7 cellular contexts compared by ENCODE assay signal in genomic region chr18:67104700-67105284, GRCh38.
DNase-seq lines count a peak whose midpoint lies in the region; ATAC-seq and TF ChIP-seq lines count a peak whose summit lies in the region.

No MANE protein-coding gene starts in this region.

- H3K9me3 Mint-ChIP-seq in GM23338: no peaks in the 10 kb centered on the region

- no peaks in the 10 kb centered on the region for H3K27me3 Mint-ChIP-seq in GM23338 (ENCODE audit: insufficient read depth, low read depth, poor library complexity)

- H3K4me1 Mint-ChIP-seq in GM23338: no peaks in the 10 kb centered on the region

- no peak overlapping the region for H3K27ac Mint-ChIP-seq in GM23338

- TF ChIP-seq CTCF in GM12873 (IDR thresholded peaks at IDR 0.05; ENCODE audit: insufficient read depth, low read depth, low read length, missing control alignments) (peak; percentile 81), GM23338 (conservative IDR thresholded peaks at IDR 0.05; ENCODE audit: low read depth in 2 of 2) (peak; percentile 87 to 93), KMS-11 (conservative IDR thresholded peaks at IDR 0.05; ENCODE audit: low read depth, low read length) (peak; percentile 85), PC-9 (conservative IDR thresholded peaks at IDR 0.05) (peak; percentile 82), ascending aorta (IDR thresholded peaks at IDR 0.05) (peak in 2 of 3 experiments; percentile 40 to 54)

- H3F3A ChIP-seq in GM23338 (replicated peaks; ENCODE audit: low read depth) (no peaks in the 10 kb centered on the region), PC-9 (ENCODE audit: insufficient read depth, low read depth) (no peaks in the 10 kb centered on the region)

- H3K79me2 ChIP-seq in GM23338 (replicated peaks; ENCODE audit: insufficient read depth) (no peaks in the 10 kb centered on the region), KMS-11 (ENCODE audit: insufficient read depth, low read depth) (no peaks in the 10 kb centered on the region), PC-9 (ENCODE audit: low read depth) (no peaks in the 10 kb centered on the region)

- no peaks in the 10 kb centered on the region for H3K27me3 ChIP-seq in GM23338 (ENCODE audit: insufficient read depth)
- H3K27me3 ChIP-seq in KMS-11 (ENCODE audit: insufficient read depth, low read depth): no peaks in the 10 kb centered on the region
- no peaks in the 10 kb centered on the region for H3K27me3 ChIP-seq in PC-9 (ENCODE audit: insufficient read depth, low read depth)
- no peaks in the 10 kb centered on the region for H3K27me3 ChIP-seq in ascending aorta
- H3K27me3 ChIP-seq in iPS DF 6.9 (ENCODE audit: control insufficient read depth, insufficient read depth, low read length): no peaks in the 10 kb centered on the region

- POLR2A ChIA-PET in PC-9 (lab: Charles Lee; ENCODE audit: unreplicated experiment): interaction anchor here (0.6 kb wide), 1 partner anchor 1573 kb away, joined by 3 read pairs; no protein-coding TSS in a partner anchor

- WGBS in iPS DF 6.9 (ENCODE audit: insufficient coverage, insufficient read length): no CpG with 5 or more reads among the region's 7 CpGs

- H2AFZ ChIP-seq in GM23338 (no peak overlapping the region), KMS-11 (ENCODE audit: low read depth) (no peak overlapping the region), PC-9 (no peak overlapping the region)

- H4K20me1 ChIP-seq in GM23338 (replicated peaks; ENCODE audit: insufficient read depth): no peaks in the 10 kb centered on the region
- no peaks in the 10 kb centered on the region for H4K20me1 ChIP-seq in KMS-11 (ENCODE audit: insufficient read depth)
- H4K20me1 ChIP-seq in PC-9 (ENCODE audit: insufficient read depth): no peaks in the 10 kb centered on the region

- CTCF ChIA-PET in PC-9 (lab: Charles Lee): no interaction called here

- no peak overlapping the region for H3K4me3 Mint-ChIP-seq in GM23338

- DNase-seq in GM23338 (ENCODE audit: low spot score) (peak; percentile 88), PC-9 (peak; percentile 23 to 45), ascending aorta (ENCODE audit: low spot score in 2 of 2) (peak in 1 of 2 donors; percentile 66), iPS DF 6.9 (ENCODE audit: low read depth, low spot score) (peak; percentile 47)
- peak; percentile 4 to 11 for DNase-seq in stimulated activated CD4-positive, alpha-beta T cell treated with anti-CD3 and anti-CD28 coated beads, Interleukin-15, amount 100 ng/mL, for 48 hours (ENCODE audit: low read depth in 2 of 2)

- H3K4me3 ChIP-seq in GM23338: no peak overlapping the region
- no peak overlapping the region for H3K4me3 ChIP-seq in KMS-11 (IDR thresholded peaks at IDR 0.05; ENCODE audit: insufficient read depth, low read depth, low read length)
- no peak overlapping the region for H3K4me3 ChIP-seq in PC-9
- no peak overlapping the region for H3K4me3 ChIP-seq in ascending aorta
- H3K4me3 ChIP-seq in iPS DF 6.9 (ENCODE audit: low read length): no peak overlapping the region

- no peaks in the 10 kb centered on the region for H3K36me3 ChIP-seq in GM23338 (ENCODE audit: insufficient read depth)
- H3K36me3 ChIP-seq in KMS-11 (ENCODE audit: insufficient read depth): no peaks in the 10 kb centered on the region
- no peaks in the 10 kb centered on the region for H3K36me3 ChIP-seq in PC-9 (ENCODE audit: low read depth)
- H3K36me3 ChIP-seq in ascending aorta: no peaks in the 10 kb centered on the region
- H3K36me3 ChIP-seq in iPS DF 6.9 (ENCODE audit: control insufficient read depth, insufficient read depth, low read length): no peaks in the 10 kb centered on the region

- H3K4me1 ChIP-seq in GM23338 (ENCODE audit: insufficient read depth) (no peaks in the 10 kb centered on the region), KMS-11 (ENCODE audit: low read depth, poor library complexity, severe bottlenecking) (no peaks in the 10 kb centered on the region), PC-9 (replicated peaks; ENCODE audit: insufficient read depth) (no peaks in the 10 kb centered on the region), ascending aorta (no peaks in the 10 kb centered on the region), iPS DF 6.9 (ENCODE audit: control insufficient read depth, insufficient read depth, low read length) (no peaks in the 10 kb centered on the region)

- H3K36me3 Mint-ChIP-seq in GM23338 (ENCODE audit: low read depth): no peaks in the 10 kb centered on the region

- H3K4me2 ChIP-seq in GM23338: no peak overlapping the region
- no peak overlapping the region for H3K4me2 ChIP-seq in KMS-11
- H3K4me2 ChIP-seq in PC-9: no peak overlapping the region

- H3K9me3 ChIP-seq in PC-9 (ENCODE audit: insufficient read depth, low read depth): no peaks in the 10 kb centered on the region
- no peaks in the 10 kb centered on the region for H3K9me3 ChIP-seq in ascending aorta
- H3K9me3 ChIP-seq in iPS DF 6.9 (ENCODE audit: control insufficient read depth, insufficient read depth, low read length): no peaks in the 10 kb centered on the region

- H3K9ac ChIP-seq in KMS-11: no peak overlapping the region

- no peak overlapping the region for H3K27ac ChIP-seq in GM23338 (ENCODE audit: low read depth)
- no peak overlapping the region for H3K27ac ChIP-seq in KMS-11
- H3K27ac ChIP-seq in PC-9: no peak overlapping the region
- no peak overlapping the region for H3K27ac ChIP-seq in ascending aorta
- no peak overlapping the region for H3K27ac ChIP-seq in iPS DF 6.9 (ENCODE audit: low read length)

- ATAC-seq in GM23338: peak; percentile 94

- intact Hi-C loops in PC-9 (cut with micrococcal nuclease; ENCODE audit: unreplicated experiment) (loop anchor here (5.0 kb wide), 1 partner anchor 93 kb away; no protein-coding TSS in a partner anchor), ascending aorta (cut with DNase I) (loop anchor here (1.0 kb wide), 1 partner anchor 96 kb away; no protein-coding TSS in a partner anchor)

- BruUV-seq in PC-9 (replicated peaks; lab: Mats Ljungman, UMichigan): no TSS peak

- H3K9me2 ChIP-seq in GM23338 (ENCODE audit: insufficient read depth) (no peaks in the 10 kb centered on the region), PC-9 (ENCODE audit: insufficient read depth) (no peaks in the 10 kb centered on the region)

TF ChIP-seq in GM23338, 12 proteins besides CTCF, POLR2A, EP300 and RAD21:
- TF ChIP-seq EZH2phosphoT487 (IDR thresholded peaks at IDR 0.05; ENCODE audit: unreplicated experiment): no peak
- TF ChIP-seq CREB1 (CRISPR knock-in tag; IDR thresholded peaks at IDR 0.05; ENCODE audit: low read depth): peak; percentile 34; the same call in 1 of the 2 replicates
